2 cellular contexts compared by ENCODE assay signal in genomic region chrX:15418707-15419181, GRCh38.
A peak's percentile ranks its signal among the peaks of the same experiment; 100 is the strongest.
TF ChIP-seq lines count a peak whose summit lies in the region.

No MANE protein-coding gene starts in this region.

TF ChIP-seq in IMR-90, 13 proteins besides CTCF, POLR2A, EP300 and RAD21 (continued from another document):
- TF ChIP-seq ELK1 (IDR thresholded peaks at IDR 0.05; ENCODE audit: borderline replicate concordance, low read depth, low read length) (no peak), BHLHE40 (IDR thresholded peaks at IDR 0.05; ENCODE audit: low read depth, low read length) (no peak), RCOR1 (IDR thresholded peaks at IDR 0.05; ENCODE audit: insufficient replicate concordance, low read length) (no peak), MXI1 (IDR thresholded peaks at IDR 0.05; ENCODE audit: borderline replicate concordance, low read depth, low read length) (no peak)

TF ChIP-seq in SK-N-SH treated with all-trans-retinoic acid at 6 μM for 48 hours, 23 proteins besides CTCF, POLR2A, EP300 and RAD21 (continued from another document):
- TF ChIP-seq TSHZ2 (CRISPR knock-in tag; IDR thresholded peaks at IDR 0.05) (peak; percentile 74), CSRNP3 (CRISPR knock-in tag; IDR thresholded peaks at IDR 0.05) (0 out of 2 replicates have a peak, but pooled peaks have one; percentile 39), ISL1 (CRISPR knock-in tag; IDR thresholded peaks at IDR 0.05) (no peak; the same call in none of the 2 replicates), TOX (CRISPR knock-in tag; IDR thresholded peaks at IDR 0.05; ENCODE audit: borderline replicate concordance) (no peak), TCF4 (CRISPR knock-in tag; IDR thresholded peaks at IDR 0.05; ENCODE audit: borderline replicate concordance) (peak; percentile 79), GLIS3 (CRISPR knock-in tag; IDR thresholded peaks at IDR 0.05) (no peak), POU6F1 (CRISPR knock-in tag; IDR thresholded peaks at IDR 0.05; ENCODE audit: borderline replicate concordance, low read depth) (no peak; the same call in 1 of the 2 replicates), CSDC2 (CRISPR knock-in tag; IDR thresholded peaks at IDR 0.05) (no peak), ARNTL (CRISPR knock-in tag; IDR thresholded peaks at IDR 0.05; ENCODE audit: borderline replicate concordance, low read depth) (no peak), SNAI2 (CRISPR knock-in tag; IDR thresholded peaks at IDR 0.05) (0 out of 2 replicates have a peak, but pooled peaks have one; percentile 3), ZNF565 (CRISPR knock-in tag; conservative IDR thresholded peaks at IDR 0.05; ENCODE audit: low read depth) (no peak), RARB (CRISPR knock-in tag; IDR thresholded peaks at IDR 0.05) (no peak), CREB5 (CRISPR knock-in tag; IDR thresholded peaks at IDR 0.05; ENCODE audit: low read depth) (no peak), ZNF8 (CRISPR knock-in tag; IDR thresholded peaks at IDR 0.05) (no peak), ZNF70 (CRISPR knock-in tag; IDR thresholded peaks at IDR 0.05) (no peak)
